In genomic region chr1:21284206-21285137, GRCh38 we compare ENCODE assay signal across 11 cellular contexts. TPM values are rescaled to one million over a fixed set of nuclear protein-coding genes. Genes with fewer than 3 reads are reported as not detected.
A peak's percentile ranks its signal among the peaks of the same experiment; 100 is the strongest.
DNase-seq lines count a peak whose midpoint lies in the region; ATAC-seq and TF ChIP-seq lines count a peak whose summit lies in the region.
"Had no signal": no experiment of that assay in that cellular context is flagged by ENCODE, and none has a peak within 500 bp of the region (broad histone marks: within the 10 kb centered on the region; RNA-seq: fewer than 3 reads in every experiment).

No MANE protein-coding gene starts in this region.

- intact Hi-C loops in gastrocnemius medialis (cut with DNase I; ENCODE audit: low total_unique reads): no loop called here

- no peaks in the 10 kb centered on the region for H3K9me3 Mint-ChIP-seq in activated T-cell treated with anti-CD3 and anti-CD28 coated beads, Interleukin-2, amount 50 U/mL, for 72 hours
- H3K9me3 Mint-ChIP-seq in glutamatergic neuron (ENCODE audit: unreplicated experiment): peaks cover 1% of the 10 kb centered on the region
- H3K9me3 Mint-ChIP-seq in stimulated activated naive CD8-positive, alpha-beta T cell treated with anti-CD3 and anti-CD28 coated beads, Interleukin-15, amount 100 ng/mL, for 72 hours: no peaks in the 10 kb centered on the region

- no peak overlapping the region for H3K4me3 ChIP-seq in gastrocnemius medialis

- H3K4me1 ChIP-seq in gastrocnemius medialis: peaks cover 15% of the 10 kb centered on the region in 2 donors

- no peak overlapping the region for H3K27ac ChIP-seq in gastrocnemius medialis

- peaks cover under 1 to 6% (median 4%) of the 10 kb centered on the region in 3 donors for H3K27me3 ChIP-seq in gastrocnemius medialis

- TF ChIP-seq CTCF in glutamatergic neuron (IDR thresholded peaks at IDR 0.05; ENCODE audit: partially characterized antibody, unreplicated experiment): no peak
- no peak for TF ChIP-seq CTCF in gastrocnemius medialis (IDR thresholded peaks at IDR 0.05 in 4 of 5, conservative IDR thresholded peaks at IDR 0.05 in 1 of 5)

- no peak for DNase-seq in activated T-cell treated with anti-CD3 and anti-CD28 coated beads, Interleukin-2, amount 50 U/mL, for 72 hours
- DNase-seq in activated T-cell treated with anti-CD3 and anti-CD28 coated beads for 4 hours (no peak), NOMO-1 treated with dmso at 0.1 percent for 144 hours (lab: John Stamatoyannopoulos, UW; ENCODE audit: unreplicated experiment) (peak; percentile 20), glutamatergic neuron (no peak), gastrocnemius medialis (no peak), DMS53 treated with DMSO at 0.1 percent for 48 hours (lab: John Stamatoyannopoulos, UW; ENCODE audit: unreplicated experiment) (no peak)
- no peak for DNase-seq in stimulated activated naive CD8-positive, alpha-beta T cell treated with anti-CD3 and anti-CD28 coated beads, Interleukin-15, amount 100 ng/mL, for 72 hours
- DNase-seq: IMR-90, left colon, NCI-H774 had no signal

- peaks cover 0 to 4% of the 10 kb centered on the region in 2 donors for H3K36me3 ChIP-seq in gastrocnemius medialis

- peaks cover 7 to 25% of the 10 kb centered on the region in 2 donors for H3K36me3 Mint-ChIP-seq in activated T-cell treated with anti-CD3 and anti-CD28 coated beads, Interleukin-2, amount 50 U/mL, for 72 hours (ENCODE audit: insufficient read depth in 2 of 2)
- no peaks in the 10 kb centered on the region for H3K36me3 Mint-ChIP-seq in glutamatergic neuron (ENCODE audit: unreplicated experiment)

- H3K27me3 Mint-ChIP-seq in activated T-cell treated with anti-CD3 and anti-CD28 coated beads, Interleukin-2, amount 50 U/mL, for 72 hours (ENCODE audit: low read depth): no peaks in the 10 kb centered on the region
- no peaks in the 10 kb centered on the region for H3K27me3 Mint-ChIP-seq in glutamatergic neuron (ENCODE audit: unreplicated experiment)
- H3K27me3 Mint-ChIP-seq in stimulated activated naive CD8-positive, alpha-beta T cell treated with anti-CD3 and anti-CD28 coated beads, Interleukin-15, amount 100 ng/mL, for 72 hours: no peaks in the 10 kb centered on the region

- peak overlapping the region in 1 of 2 donors; percentile 35 for H3K4me3 Mint-ChIP-seq in activated T-cell treated with anti-CD3 and anti-CD28 coated beads, Interleukin-2, amount 50 U/mL, for 72 hours
- peak overlapping the region; percentile 9 for H3K4me3 Mint-ChIP-seq in glutamatergic neuron (ENCODE audit: unreplicated experiment)
- no peak overlapping the region for H3K4me3 Mint-ChIP-seq in stimulated activated naive CD8-positive, alpha-beta T cell treated with anti-CD3 and anti-CD28 coated beads, Interleukin-15, amount 100 ng/mL, for 72 hours

- H3K9me3 ChIP-seq in gastrocnemius medialis: no peaks in the 10 kb centered on the region

- H3K4me1 Mint-ChIP-seq in activated T-cell treated with anti-CD3 and anti-CD28 coated beads, Interleukin-2, amount 50 U/mL, for 72 hours (ENCODE audit: low read depth): peaks cover 62% of the 10 kb centered on the region
- H3K4me1 Mint-ChIP-seq in glutamatergic neuron (ENCODE audit: low read depth, unreplicated experiment): peaks cover 13% of the 10 kb centered on the region
- peaks cover 70% of the 10 kb centered on the region for H3K4me1 Mint-ChIP-seq in stimulated activated naive CD8-positive, alpha-beta T cell treated with anti-CD3 and anti-CD28 coated beads, Interleukin-15, amount 100 ng/mL, for 72 hours

- peak overlapping the region; percentile 50 for H3K27ac Mint-ChIP-seq in activated T-cell treated with anti-CD3 and anti-CD28 coated beads, Interleukin-2, amount 50 U/mL, for 72 hours
- H3K27ac Mint-ChIP-seq in glutamatergic neuron (ENCODE audit: unreplicated experiment): peak overlapping the region; percentile 59
- peak overlapping the region; percentile 63 to 74 for H3K27ac Mint-ChIP-seq in stimulated activated naive CD8-positive, alpha-beta T cell treated with anti-CD3 and anti-CD28 coated beads, Interleukin-15, amount 100 ng/mL, for 72 hours

- in situ Hi-C loops in gastrocnemius medialis (cut with MboI; ENCODE audit: low sequenced_read_pairs in 4 of 4): no loop called here

- ATAC-seq in activated T-cell treated with anti-CD3 and anti-CD28 coated beads, Interleukin-2, amount 50 U/mL, for 72 hours (replicated peaks in 1 of 2): no peak
- no peak for ATAC-seq in stimulated activated naive CD8-positive, alpha-beta T cell treated with anti-CD3 and anti-CD28 coated beads, Interleukin-15, amount 100 ng/mL, for 72 hours
- ATAC-seq in gastrocnemius medialis (no peak), HG02885 (IDR thresholded peaks at IDR 0.05; ENCODE audit: poor library complexity, unreplicated experiment) (no peak)
- ATAC-seq: left colon had no signal

- no peak for TF ChIP-seq POLR2A in gastrocnemius medialis (IDR thresholded peaks at IDR 0.05)

RNA-seq across cellular contexts. Expression of gene ECE1, which starts 5.8 kb away (rescaled TPM):
- 100 to 1,000 TPM; 159 to 193 TPM for total RNA-seq in activated T-cell treated with anti-CD3 and anti-CD28 coated beads, Interleukin-2, amount 50 U/mL, for 72 hours
- 36.1 TPM for total RNA-seq in glutamatergic neuron (ENCODE audit: unreplicated experiment)
- total RNA-seq in gastrocnemius medialis: 10 to 100 TPM; 17.1 to 39.9 (median 26.7) TPM
